In genomic region chr17:43778337-43779144, GRCh38 we compare ENCODE assay signal across 8 cellular contexts. TPM values are rescaled to one million over a fixed set of nuclear protein-coding genes. Genes with fewer than 3 reads are reported as not detected.
DNase-seq lines count a peak whose midpoint lies in the region; ATAC-seq and TF ChIP-seq lines count a peak whose summit lies in the region.

Gene DUSP3, minus strand, starts transcription at chr17:43778977. Its CDS starts 53 bp downstream, at chr17:43778924.

- peak; percentile 73 for ATAC-seq in GM19351 (IDR thresholded peaks at IDR 0.05; ENCODE audit: unreplicated experiment)
- ATAC-seq in activated T-cell treated with anti-CD3 and anti-CD28 coated beads, Interleukin-2, amount 50 U/mL, for 4 hours, result peak; percentile 98 to 99

- peak within 1 kb of the TSS; percentile 92 for H2AFZ ChIP-seq in OCI-LY3 (ENCODE audit: low read depth, low read length)

- peak within 1 kb of the TSS; percentile 99 for H3K4me2 ChIP-seq in OCI-LY3 (ENCODE audit: low read length)

- TF ChIP-seq CTCF in OCI-LY3 (IDR thresholded peaks at IDR 0.05; ENCODE audit: low read depth, low read length) (no peak), epithelial cell of proximal tubule (conservative IDR thresholded peaks at IDR 0.05; ENCODE audit: low read depth, low read length) (no peak)

- H3K9ac ChIP-seq in OCI-LY3 (ENCODE audit: low read length), result peak within 1 kb of the TSS; percentile 82

- H3K4me1 Mint-ChIP-seq in activated T-cell treated with anti-CD3 and anti-CD28 coated beads, Interleukin-2, amount 50 U/mL, for 4 hours (ENCODE audit: low read depth), result peaks cover 10% of the 10 kb centered on the region

- H4K20me1 ChIP-seq in OCI-LY3 (ENCODE audit: insufficient read depth, low read length), result no peaks in the 10 kb centered on the region

- peaks cover 5% of the 10 kb centered on the region for H3K4me1 ChIP-seq in OCI-LY3 (ENCODE audit: low read length)
- peaks cover 77% of the 10 kb centered on the region for H3K4me1 ChIP-seq in mononuclear cell (ENCODE audit: insufficient read depth, low read length)

- H3K27ac ChIP-seq in OCI-LY3 (ENCODE audit: low read length), result peak within 1 kb of the TSS; percentile 35

- peaks cover 8% of the 10 kb centered on the region for H3K36me3 ChIP-seq in OCI-LY3 (replicated peaks; ENCODE audit: low read depth, low read length)

- H3K36me3 Mint-ChIP-seq in activated T-cell treated with anti-CD3 and anti-CD28 coated beads, Interleukin-2, amount 50 U/mL, for 4 hours (ENCODE audit: insufficient read depth), result no peaks in the 10 kb centered on the region

- peaks cover 24% of the 10 kb centered on the region for H3K27me3 Mint-ChIP-seq in activated T-cell treated with anti-CD3 and anti-CD28 coated beads, Interleukin-2, amount 50 U/mL, for 4 hours (ENCODE audit: low read depth)

- H3K9me3 Mint-ChIP-seq in activated T-cell treated with anti-CD3 and anti-CD28 coated beads, Interleukin-2, amount 50 U/mL, for 4 hours, result no peaks in the 10 kb centered on the region

- peak; percentile 49 to 91 (median 82) for DNase-seq in C1 segment of cervical spinal cord (lab: John Stamatoyannopoulos, UW)
- DNase-seq in HS-5 (ENCODE audit: low read depth), result peak; percentile 60
- DNase-seq in activated T-cell treated with anti-CD3 and anti-CD28 coated beads, Interleukin-2, amount 50 U/mL, for 4 hours, result peak; percentile 62
- peak; percentile 55 for DNase-seq in epithelial cell of proximal tubule (ENCODE audit: low read depth)
- peak; percentile 62 to 64 for DNase-seq in stimulated activated CD8-positive, alpha-beta memory T cell treated with anti-CD3 and anti-CD28 coated beads, Interleukin-15, amount 100 ng/mL, for 48 hours (ENCODE audit: low read depth in 2 of 2)

- H3K27me3 ChIP-seq in OCI-LY3 (ENCODE audit: low read depth, low read length) (peaks cover 29% of the 10 kb centered on the region), mononuclear cell (ENCODE audit: insufficient read depth, low read length) (peaks cover 3% of the 10 kb centered on the region)

- H3K4me3 ChIP-seq in OCI-LY3 (ENCODE audit: low read length), result peak within 1 kb of the TSS; percentile 95
- peak within 1 kb of the TSS; percentile 92 for H3K4me3 ChIP-seq in epithelial cell of proximal tubule (ENCODE audit: low read depth, low read length)
- peak within 1 kb of the TSS; percentile 76 for H3K4me3 ChIP-seq in mononuclear cell (ENCODE audit: low read length)

- no peaks in the 10 kb centered on the region for H3K9me3 ChIP-seq in OCI-LY3 (ENCODE audit: insufficient read depth, low read length)
- H3K9me3 ChIP-seq in mononuclear cell (ENCODE audit: low read depth, low read length), result no peaks in the 10 kb centered on the region

- H3K79me2 ChIP-seq in OCI-LY3 (ENCODE audit: low read length), result no peaks in the 10 kb centered on the region

- peak within 1 kb of the TSS; percentile 85 for H3K4me3 Mint-ChIP-seq in activated T-cell treated with anti-CD3 and anti-CD28 coated beads, Interleukin-2, amount 50 U/mL, for 4 hours

RNA-seq across cellular contexts. Expression of gene DUSP3, which starts in this region (rescaled TPM):
- total RNA-seq in activated T-cell treated with anti-CD3 and anti-CD28 coated beads, Interleukin-2, amount 50 U/mL, for 4 hours, result 10 to 100 TPM; 16.9 to 17.4 (median 17.2) TPM
- 46.3 and 47.5 TPM in 2 replicates for total RNA-seq in epithelial cell of proximal tubule
- 16.6 TPM for total RNA-seq in mononuclear cell

Comparison
In these comparisons a context has a peak if more than half of its experiments do, and no peak if none do; other contexts are left out.
1. Peak in every context shown above with its lines: DNase-seq, ATAC-seq, H3K4me3 ChIP-seq and H3K27ac ChIP-seq.